In genomic region chr1:235424092-235424491, GRCh38 we compare ENCODE assay signal across 3 cellular contexts.
TF ChIP-seq lines count a peak whose summit lies in the region.

No MANE protein-coding gene starts in this region.

TF ChIP-seq in HEK293, 187 proteins besides CTCF, POLR2A, EP300 and RAD21:
- TF ChIP-seq KLF16 (tag by site-specific recombination; IDR thresholded peaks at IDR 0.05) (no peak), ZIC2 (tag by site-specific recombination; IDR thresholded peaks at IDR 0.05) (no peak), OSR2 (tag by site-specific recombination; IDR thresholded peaks at IDR 0.05) (peak; percentile 52; the same call in 1 of the 2 replicates), ZBTB20 (tag by site-specific recombination; IDR thresholded peaks at IDR 0.05) (peak; percentile 75), ZNF112 (tag by site-specific recombination; IDR thresholded peaks at IDR 0.05) (no peak), MYNN (tag by site-specific recombination; IDR thresholded peaks at IDR 0.05; ENCODE audit: borderline replicate concordance) (no peak), ZNF416 (tag by site-specific recombination; IDR thresholded peaks at IDR 0.05) (no peak), ZNF639 (tag by site-specific recombination; IDR thresholded peaks at IDR 0.05) (no peak), WT1 (tag by site-specific recombination; IDR thresholded peaks at IDR 0.05) (no peak), ZNF362 (tag by site-specific recombination; IDR thresholded peaks at IDR 0.05) (peak; percentile 74), ZNF10 (tag by site-specific recombination; IDR thresholded peaks at IDR 0.05) (peak; percentile 22; the same call in 1 of the 2 replicates), ZNF404 (tag by site-specific recombination; IDR thresholded peaks at IDR 0.05) (no peak)
- TF ChIP-seq, protein P1, sequence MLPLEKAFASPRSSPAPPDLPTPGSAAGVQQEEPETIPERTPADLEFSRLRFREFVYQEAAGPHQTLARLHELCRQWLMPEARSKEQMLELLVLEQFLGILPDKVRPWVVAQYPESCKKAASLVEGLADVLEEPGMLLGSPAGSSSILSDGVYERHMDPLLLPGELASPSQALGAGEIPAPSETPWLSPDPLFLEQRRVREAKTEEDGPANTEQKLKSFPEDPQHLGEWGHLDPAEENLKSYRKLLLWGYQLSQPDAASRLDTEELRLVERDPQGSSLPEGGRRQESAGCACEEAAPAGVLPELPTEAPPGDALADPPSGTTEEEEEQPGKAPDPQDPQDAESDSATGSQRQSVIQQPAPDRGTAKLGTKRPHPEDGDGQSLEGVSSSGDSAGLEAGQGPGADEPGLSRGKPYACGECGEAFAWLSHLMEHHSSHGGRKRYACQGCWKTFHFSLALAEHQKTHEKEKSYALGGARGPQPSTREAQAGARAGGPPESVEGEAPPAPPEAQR (tag by site-specific recombination; IDR thresholded peaks at IDR 0.05), result no peak

TF ChIP-seq in GM12878, 131 proteins besides CTCF, POLR2A, EP300 and RAD21:
- TF ChIP-seq CREM (IDR thresholded peaks at IDR 0.05; ENCODE audit: low read depth), result no peak
- peak; percentile 64 for TF ChIP-seq BCL3 (IDR thresholded peaks at IDR 0.05; ENCODE audit: borderline replicate concordance, insufficient read depth, low read depth, low read length, poor library complexity, severe bottlenecking)

TF ChIP-seq in GM12891, 5 proteins besides CTCF, POLR2A, EP300 and RAD21:
- TF ChIP-seq TAF1 (IDR thresholded peaks at IDR 0.05; ENCODE audit: low read depth, low read length), result no peak
- TF ChIP-seq PAX5 (IDR thresholded peaks at IDR 0.05; ENCODE audit: insufficient read depth, low read length, severe bottlenecking), result no peak
- TF ChIP-seq POU2F2 (IDR thresholded peaks at IDR 0.05; ENCODE audit: low read depth, low read length), result no peak
- no peak for TF ChIP-seq POLR2AphosphoS5 (IDR thresholded peaks at IDR 0.05; ENCODE audit: low read depth, low read length)
